Comparison of ENCODE assay signal across 25 cellular contexts in genomic region chr2:129689600-129689999, GRCh38.
"Had no signal": no experiment of that assay in that cellular context is flagged by ENCODE, and none has a peak within 500 bp of the region (broad histone marks: within the 10 kb centered on the region; RNA-seq: fewer than 3 reads in every experiment).

No MANE protein-coding gene starts in this region.

- H3K36me3 Mint-ChIP-seq: stimulated activated memory B cell treated with anti-CD40 and anti-IgM and Interleukin-4, amounts not matched to agents 10 μg/mL and 1 μg/mL and 100 μg/mL, for 72 hours; type B pancreatic cell had no signal

- H3K27me3 Mint-ChIP-seq: progenitor cell of endocrine pancreas; stimulated activated naive CD8-positive, alpha-beta T cell treated with anti-CD3 and anti-CD28 coated beads, Interleukin-15, amount 100 ng/mL, for 72 hours; type B pancreatic cell had no signal

- H3K27me3 ChIP-seq: ovary, right atrium auricular region, right lobe of liver, tibial nerve had no signal

- H3K4me3 Mint-ChIP-seq: immature natural killer cell; mesothelial cell of epicardium; naive B cell; natural killer cell treated with Interleukin-12 subunit alpha and Interleukin-12 subunit beta and Interleukin-15 and Interleukin-18, amount 100 ng/mL, for 72 hours; stimulated activated memory B cell treated with anti-CD40 and anti-IgM and Interleukin-4, amounts not matched to agents 10 μg/mL and 1 μg/mL and 100 μg/mL, for 72 hours; stimulated activated naive CD8-positive, alpha-beta T cell treated with anti-CD3 and anti-CD28 coated beads, Interleukin-15, amount 100 ng/mL, for 72 hours; type B pancreatic cell had no signal

- H3K27ac ChIP-seq: left ventricle myocardium inferior, neutrophil, ovary, right atrium auricular region, right lobe of liver, tibial nerve had no signal

- H3K27ac Mint-ChIP-seq: immature natural killer cell; mesothelial cell of epicardium; naive B cell; natural killer cell treated with Interleukin-12 subunit alpha and Interleukin-12 subunit beta and Interleukin-15 and Interleukin-18, amount 100 ng/mL, for 72 hours; progenitor cell of endocrine pancreas; stimulated activated memory B cell treated with anti-CD40 and anti-IgM and Interleukin-4, amounts not matched to agents 10 μg/mL and 1 μg/mL and 100 μg/mL, for 72 hours; stimulated activated naive CD8-positive, alpha-beta T cell treated with anti-CD3 and anti-CD28 coated beads, Interleukin-15, amount 100 ng/mL, for 72 hours; type B pancreatic cell had no signal

- H3K4me2 ChIP-seq: smooth muscle cell had no signal

- DNase-seq: hypothalamus; immature natural killer cell; kidney; left ventricle myocardium inferior; mesendoderm; naive B cell; ovary; right lobe of liver; stimulated activated CD4-positive, alpha-beta T cell treated with anti-CD3 and anti-CD28 coated beads, Interleukin-1b, Interleukin-23, amount 100 ng/mL, for 48 hours; stimulated activated CD4-positive, alpha-beta T cell treated with anti-CD3 and anti-CD28 coated beads, Interleukin-2, amount 100 ng/mL, for 48 hours; stimulated activated CD4-positive, alpha-beta T cell treated with anti-CD3 and anti-CD28 coated beads, Interleukin-4, amount 100 ng/mL, for 4 hours; stimulated activated CD8-positive, alpha-beta memory T cell treated with anti-CD3 and anti-CD28 coated beads, Interleukin-4, amount 100 ng/mL, for 48 hours; stimulated activated naive CD4-positive, alpha-beta T cell treated with Interleukin-2 at 50 U/mL for 16 hours; stimulated activated naive CD8-positive, alpha-beta T cell treated with anti-CD3 and anti-CD28 coated beads, Interleukin-15, amount 100 ng/mL, for 72 hours; substantia nigra had no signal

- H3K4me3 ChIP-seq: left ventricle myocardium inferior, lung, ovary, right atrium auricular region, right lobe of liver, smooth muscle cell, tibial nerve had no signal

- H3K9me3 ChIP-seq: neutrophil, ovary, right lobe of liver had no signal

- ATAC-seq: natural killer cell treated with Interleukin-12 subunit alpha and Interleukin-12 subunit beta and Interleukin-15 and Interleukin-18, amount 100 ng/mL, for 72 hours; right lobe of liver; stimulated activated memory B cell treated with anti-CD40 and anti-IgM and Interleukin-4, amounts not matched to agents 10 μg/mL and 1 μg/mL and 100 μg/mL, for 72 hours; stimulated activated naive CD8-positive, alpha-beta T cell treated with anti-CD3 and anti-CD28 coated beads, Interleukin-15, amount 100 ng/mL, for 72 hours had no signal

- H3K4me1 Mint-ChIP-seq: mesothelial cell of epicardium; naive B cell; stimulated activated memory B cell treated with anti-CD40 and anti-IgM and Interleukin-4, amounts not matched to agents 10 μg/mL and 1 μg/mL and 100 μg/mL, for 72 hours; stimulated activated naive CD8-positive, alpha-beta T cell treated with anti-CD3 and anti-CD28 coated beads, Interleukin-15, amount 100 ng/mL, for 72 hours had no signal

- H3K36me3 ChIP-seq: left ventricle myocardium inferior, neutrophil, ovary, right atrium auricular region, right lobe of liver, tibial nerve had no signal

- H3K4me1 ChIP-seq: left ventricle myocardium inferior, right atrium auricular region, right lobe of liver, tibial nerve had no signal
